8 cellular contexts compared by ENCODE assay signal in the genomic region with DNA sequence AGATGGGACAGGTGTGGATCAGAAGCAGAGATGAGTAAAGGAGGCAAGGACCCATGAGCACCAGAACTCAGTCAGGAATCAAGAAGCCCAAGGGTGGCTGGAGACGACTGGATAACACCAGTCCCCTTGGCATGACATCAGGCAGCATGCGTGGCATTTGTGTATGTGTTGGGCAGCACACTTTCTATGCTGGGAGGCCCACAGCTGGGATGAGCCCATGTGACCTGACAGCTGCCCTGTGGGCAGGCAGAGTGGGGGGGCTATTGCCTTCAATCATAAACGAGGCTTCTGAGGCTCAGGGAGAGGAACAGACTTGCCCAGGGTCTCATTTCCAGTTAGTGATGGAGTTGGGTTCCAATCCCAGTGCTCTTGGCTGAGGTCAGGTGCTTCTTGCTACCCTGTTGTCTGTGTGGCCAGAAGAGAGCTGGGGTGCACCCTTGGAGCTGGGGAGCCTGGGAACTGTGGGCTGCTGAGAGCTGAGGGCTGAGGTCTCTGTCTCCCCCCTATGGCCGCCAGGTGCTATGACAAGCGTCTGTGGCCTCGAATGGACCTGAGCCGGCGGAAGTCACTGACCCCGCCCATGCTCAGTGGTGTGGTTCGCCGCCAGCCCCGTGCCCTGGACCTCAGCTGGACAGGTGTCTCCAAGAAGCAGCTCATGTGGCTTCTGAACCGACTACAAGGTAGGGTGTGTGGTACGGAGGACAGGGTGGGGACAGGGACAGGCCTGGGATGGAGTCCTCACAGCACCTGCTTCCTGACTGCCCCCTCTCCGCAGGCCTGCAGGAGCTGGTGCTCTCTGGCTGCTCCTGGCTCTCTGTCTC. TPM values are rescaled to one million over a fixed set of nuclear protein-coding genes. Genes with fewer than 3 reads are reported as not detected.
DNase-seq lines count a peak whose midpoint lies in the region; ATAC-seq and TF ChIP-seq lines count a peak whose summit lies in the region.

No MANE protein-coding gene starts in this region.

- no peaks in the 10 kb centered on the region for H3K36me3 ChIP-seq in parathyroid adenoma (ENCODE audit: control insufficient read depth, insufficient read depth, low read length)

- DNase-seq in DMS153 (lab: John Stamatoyannopoulos, UW) (peak; percentile 48), HT1080 (ENCODE audit: low read depth) (peak; percentile 81), RKO (ENCODE audit: low spot score) (peak; percentile 82), germinal center (ENCODE audit: low spot score) (peak; percentile 85), cerebellar nuclear complex (lab: John Stamatoyannopoulos, UW) (no peak)
- DNase-seq in activated naive CD4-positive, alpha-beta T cell (lab: John Stamatoyannopoulos, UW) = peak in 3 of 4 experiments; percentile 9 to 40 (median 25)

- no peak overlapping the region for H3K27ac ChIP-seq in parathyroid adenoma

- no peak overlapping the region for H2AFZ ChIP-seq in parathyroid adenoma

- no peaks in the 10 kb centered on the region for H3K9me3 ChIP-seq in parathyroid adenoma (ENCODE audit: control insufficient read depth, low read length)

- TF ChIP-seq CTCF in parathyroid adenoma (IDR thresholded peaks at IDR 0.05) = peak; percentile 94

- no peak overlapping the region for H3K4me3 ChIP-seq in parathyroid adenoma (ENCODE audit: low read depth, low read length)

- H3K9ac ChIP-seq in parathyroid adenoma = no peak overlapping the region

- no peaks in the 10 kb centered on the region for H3K4me1 ChIP-seq in parathyroid adenoma

- no peak overlapping the region for H3K4me2 ChIP-seq in parathyroid adenoma (ENCODE audit: low read length)

- ATAC-seq in GM19468 (IDR thresholded peaks at IDR 0.05; ENCODE audit: extremely low read depth, unreplicated experiment) = peak; percentile 81

- peaks cover 7% of the 10 kb centered on the region for H3K79me2 ChIP-seq in parathyroid adenoma

- no peaks in the 10 kb centered on the region for H3K27me3 ChIP-seq in parathyroid adenoma (ENCODE audit: control insufficient read depth, insufficient read depth, low read length)

RNA-seq across cellular contexts. Expression of gene ORAI3, which starts 7.1 kb away (rescaled TPM):
- 9.4 and 10.5 TPM in 2 replicates for total RNA-seq in HT1080 (2014; rRNA removed; shearing (Covaris generic))
- 35.6 and 40.4 TPM in 2 replicates for polyA plus RNA-seq in HT1080 (2015; cell fraction: cytosol; rRNA removed)
- 33.7 TPM in 2 replicates for polyA plus RNA-seq in HT1080 (2015; cell fraction: nucleus; rRNA removed)

RNA-seq across cellular contexts. Expression of gene SETD1A, which starts 15.7 kb away (rescaled TPM):
- total RNA-seq in HT1080 (2014; rRNA removed; shearing (Covaris generic)) = 3.1 and 5.3 TPM in 2 replicates
- 11.8 and 13.1 TPM in 2 replicates for polyA plus RNA-seq in HT1080 (2015; cell fraction: cytosol; rRNA removed)
- polyA plus RNA-seq in HT1080 (2015; cell fraction: nucleus; rRNA removed) = 20.6 and 26.3 TPM in 2 replicates

RNA-seq across cellular contexts. Expression of gene FBXL19, which starts 18.4 kb away (rescaled TPM):
- total RNA-seq in HT1080 (2014; rRNA removed; shearing (Covaris generic)) = 61.1 and 70.8 TPM in 2 replicates
- 26.0 and 28.2 TPM in 2 replicates for polyA plus RNA-seq in HT1080 (2015; cell fraction: cytosol; rRNA removed)
- 46.5 and 49.4 TPM in 2 replicates for polyA plus RNA-seq in HT1080 (2015; cell fraction: nucleus; rRNA removed)

RNA-seq across cellular contexts. Expression of gene HSD3B7, which starts 43.2 kb away (rescaled TPM):
- total RNA-seq in HT1080 (2014; rRNA removed; shearing (Covaris generic)) = 7.3 and 8.9 TPM in 2 replicates
- 7.7 and 8.5 TPM in 2 replicates for polyA plus RNA-seq in HT1080 (2015; cell fraction: cytosol; rRNA removed)
- polyA plus RNA-seq in HT1080 (2015; cell fraction: nucleus; rRNA removed) = 13.9 and 14.6 TPM in 2 replicates

RNA-seq across cellular contexts. Expression of gene CTF1, which starts 45.4 kb away (rescaled TPM):
- not detected in 2 replicates for total RNA-seq in HT1080 (2014; rRNA removed; shearing (Covaris generic))
- 0.17 TPM in 1 of 2 replicates, not detected in the other for polyA plus RNA-seq in HT1080 (2015; cell fraction: cytosol; rRNA removed)
- 0.12 TPM in 1 of 2 replicates, not detected in the other for polyA plus RNA-seq in HT1080 (2015; cell fraction: nucleus; rRNA removed)

Comparison
In these comparisons a context has a peak if more than half of its experiments do, and no peak if none do; other contexts are left out.
1. DNase-seq: peak in DMS153 (single experiment), HT1080 (single experiment), RKO (single experiment), activated naive CD4-positive, alpha-beta T cell (3 of 4) and germinal center (single experiment); none in cerebellar nuclear complex (0 of 2).